In the genomic region with DNA sequence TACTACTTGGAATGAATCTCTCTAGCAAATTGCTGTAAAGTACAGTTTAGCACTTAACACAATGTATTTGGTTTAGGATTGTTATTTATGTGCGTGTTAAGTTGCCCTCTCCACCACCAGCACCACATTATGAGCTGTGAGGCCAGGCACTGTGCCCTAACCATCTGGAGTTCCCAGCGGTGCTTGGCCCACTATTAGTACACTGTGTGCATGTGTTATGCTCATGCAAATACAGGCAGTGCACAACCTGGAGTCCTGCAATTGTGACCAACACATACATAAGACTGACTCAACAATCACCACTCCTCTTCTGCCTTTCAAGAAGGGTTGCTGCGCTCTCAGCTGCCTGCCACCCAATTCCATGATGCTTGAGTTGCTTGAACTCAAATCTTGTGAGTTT, we compare ENCODE assay signal across 14 cellular contexts.
DNase-seq lines count a peak whose midpoint lies in the region.
"Had no signal": no experiment of that assay in that cellular context is flagged by ENCODE, and none has a peak within 500 bp of the region (broad histone marks: within the 10 kb centered on the region; RNA-seq: fewer than 3 reads in every experiment).

No MANE protein-coding gene starts in this region.

- DNase-seq in DMS 273 (lab: John Stamatoyannopoulos, UW; ENCODE audit: unreplicated experiment) (peak; percentile 20), DMS 273 treated with DMSO at 0.1 percent for 48 hours (lab: John Stamatoyannopoulos, UW) (no peak), NCI-H2107 (lab: John Stamatoyannopoulos, UW) (peak; percentile 33), cerebellar cortex (ENCODE audit: low spot score) (peak; percentile 63), retina (peak; percentile 13), DMS79 (lab: John Stamatoyannopoulos, UW) (no peak)
- DNase-seq in stimulated activated CD4-positive, alpha-beta T cell treated with anti-CD3 and anti-CD28 coated beads, Interleukin-2, amount 100 ng/mL, for 24 hours: no peak
- no peak for DNase-seq in activated effector memory CD4-positive, alpha-beta T cell treated with anti-CD3 and anti-CD28 coated beads, Interleukin-2, amount 50 U/mL, for 16 hours
- DNase-seq: GF-D8, H9, NCI-H2081, NCI-H345, NCI-H524 treated with DMSO at 0.1 percent for 48 hours, PC-9 had no signal

Comparison
In these comparisons a context has a peak if more than half of its experiments do, and no peak if none do; other contexts are left out.
1. DNase-seq: peak in DMS 273 (single experiment), NCI-H2107 (single experiment), cerebellar cortex (single experiment) and retina (single experiment); none in DMS 273 treated with DMSO at 0.1 percent for 48 hours (single experiment), DMS79 (single experiment), stimulated activated CD4-positive, alpha-beta T cell treated with anti-CD3 and anti-CD28 coated beads, Interleukin-2, amount 100 ng/mL, for 24 hours (0 of 2) and activated effector memory CD4-positive, alpha-beta T cell treated with anti-CD3 and anti-CD28 coated beads, Interleukin-2, amount 50 U/mL, for 16 hours (single experiment).